Comparison of ENCODE assay signal across 14 cellular contexts in genomic region chr7:155798673-155799439, GRCh38. TPM values are rescaled to one million over a fixed set of nuclear protein-coding genes. Genes with fewer than 3 reads are reported as not detected.
DNase-seq lines count a peak whose midpoint lies in the region; ATAC-seq and TF ChIP-seq lines count a peak whose summit lies in the region.
"Had no signal": no experiment of that assay in that cellular context is flagged by ENCODE, and none has a peak within 500 bp of the region (broad histone marks: within the 10 kb centered on the region; RNA-seq: fewer than 3 reads in every experiment).

No MANE protein-coding gene starts in this region.

- H3K27me3 ChIP-seq in heart right ventricle: peaks cover 23 to 86% (median 83%) of the 10 kb centered on the region in 7 donors
- H3K27me3 ChIP-seq in upper lobe of right lung: peaks cover 54% of the 10 kb centered on the region

- H3K4me3 ChIP-seq in heart right ventricle: no peak overlapping the region
- no peak overlapping the region for H3K4me3 ChIP-seq in upper lobe of right lung
- H3K4me3 ChIP-seq: SJSA1, thoracic aorta had no signal

- intact Hi-C loops in left ventricle myocardium superior (cut with micrococcal nuclease): no loop called here
- intact Hi-C loops in heart right ventricle (cut with DNase I): loop anchor here in 8 of 10 donors (5.0 to 10.0 kb wide), 8 partner anchors 673 to 1476 kb away; no protein-coding TSS in a partner anchor
- intact Hi-C loops in upper lobe of right lung (cut with DNase I): no loop called here
- intact Hi-C loops in activated T-helper 1 cell treated with anti-CD3 and anti-CD28 coated beads, Interleukin-12 subunit alpha, Interleukin-12 subunit beta, Interleukin-2, Interleukin-4 antibody, amounts not matched to agents 30 ng/mL and 10 ng/mL and 1 ng/mL, durations not matched to agents 14 hours and 24 hours and 36 hours (cut with micrococcal nuclease): loop anchor here (5.0 kb wide), 1 partner anchor 1028 kb away; no protein-coding TSS in a partner anchor

- TF ChIP-seq CTCF in heart right ventricle (IDR thresholded peaks at IDR 0.05) (no peak), upper lobe of right lung (IDR thresholded peaks at IDR 0.05) (no peak)

- H3K27ac Mint-ChIP-seq in activated T-helper 1 cell treated with anti-CD3 and anti-CD28 coated beads, Interleukin-12 subunit alpha, Interleukin-12 subunit beta, Interleukin-2, Interleukin-4 antibody, amounts not matched to agents 30 ng/mL and 10 ng/mL and 1 ng/mL, durations not matched to agents 14 hours and 24 hours and 36 hours: no peak overlapping the region
- no peak overlapping the region for H3K27ac Mint-ChIP-seq in activated naive CD4-positive, alpha-beta T cell treated with anti-CD3 and anti-CD28 coated beads, Interleukin-2, amount 50 U/mL, for 72 hours
- no peak overlapping the region for H3K27ac Mint-ChIP-seq in stimulated activated naive CD8-positive, alpha-beta T cell treated with anti-CD3 and anti-CD28 coated beads, Interleukin-15, amount 100 ng/mL, for 72 hours
- H3K27ac Mint-ChIP-seq: activated naive CD4-positive, alpha-beta T cell treated with anti-CD3 and anti-CD28 coated beads for 36 hours had no signal

- H3K36me3 ChIP-seq in heart right ventricle (no peaks in the 10 kb centered on the region), upper lobe of right lung (no peaks in the 10 kb centered on the region)
- H3K36me3 ChIP-seq: SJSA1, thoracic aorta had no signal

- H3K4me3 Mint-ChIP-seq in activated T-helper 1 cell treated with anti-CD3 and anti-CD28 coated beads, Interleukin-12 subunit alpha, Interleukin-12 subunit beta, Interleukin-2, Interleukin-4 antibody, amounts not matched to agents 30 ng/mL and 10 ng/mL and 1 ng/mL, durations not matched to agents 14 hours and 24 hours and 36 hours: no peak overlapping the region
- no peak overlapping the region for H3K4me3 Mint-ChIP-seq in stimulated activated naive CD8-positive, alpha-beta T cell treated with anti-CD3 and anti-CD28 coated beads, Interleukin-15, amount 100 ng/mL, for 72 hours
- H3K4me3 Mint-ChIP-seq: activated naive CD4-positive, alpha-beta T cell treated with anti-CD3 and anti-CD28 coated beads for 36 hours had no signal

- peaks cover 9% of the 10 kb centered on the region for H3K4me1 Mint-ChIP-seq in activated T-helper 1 cell treated with anti-CD3 and anti-CD28 coated beads, Interleukin-12 subunit alpha, Interleukin-12 subunit beta, Interleukin-2, Interleukin-4 antibody, amounts not matched to agents 30 ng/mL and 10 ng/mL and 1 ng/mL, durations not matched to agents 14 hours and 24 hours and 36 hours (ENCODE audit: low read depth)
- H3K4me1 Mint-ChIP-seq in stimulated activated naive CD8-positive, alpha-beta T cell treated with anti-CD3 and anti-CD28 coated beads, Interleukin-15, amount 100 ng/mL, for 72 hours: peaks cover 14% of the 10 kb centered on the region

- no peaks in the 10 kb centered on the region for H3K9me3 Mint-ChIP-seq in activated T-helper 1 cell treated with anti-CD3 and anti-CD28 coated beads, Interleukin-12 subunit alpha, Interleukin-12 subunit beta, Interleukin-2, Interleukin-4 antibody, amounts not matched to agents 30 ng/mL and 10 ng/mL and 1 ng/mL, durations not matched to agents 14 hours and 24 hours and 36 hours
- H3K9me3 Mint-ChIP-seq in activated naive CD4-positive, alpha-beta T cell treated with anti-CD3 and anti-CD28 coated beads, Interleukin-2, amount 50 U/mL, for 72 hours: no peaks in the 10 kb centered on the region
- no peaks in the 10 kb centered on the region for H3K9me3 Mint-ChIP-seq in stimulated activated naive CD8-positive, alpha-beta T cell treated with anti-CD3 and anti-CD28 coated beads, Interleukin-15, amount 100 ng/mL, for 72 hours
- H3K9me3 Mint-ChIP-seq: activated naive CD4-positive, alpha-beta T cell treated with anti-CD3 and anti-CD28 coated beads for 36 hours had no signal

- DNase-seq in left ventricle myocardium superior (peak; percentile 3), heart right ventricle (no peak), NCI-H1105 (lab: John Stamatoyannopoulos, UW) (peak; percentile 62), UCSD-AML1 (lab: John Stamatoyannopoulos, UW; ENCODE audit: unreplicated experiment) (peak; percentile 14), upper lobe of right lung (peak; percentile 35)
- DNase-seq in activated T-helper 1 cell treated with anti-CD3 and anti-CD28 coated beads, Interleukin-12 subunit alpha, Interleukin-12 subunit beta, Interleukin-2, Interleukin-4 antibody, amounts not matched to agents 30 ng/mL and 10 ng/mL and 1 ng/mL, durations not matched to agents 14 hours and 24 hours and 36 hours (ENCODE audit: low spot score): no peak
- DNase-seq in activated naive CD4-positive, alpha-beta T cell treated with anti-CD3 and anti-CD28 coated beads, Interleukin-2, amount 50 U/mL, for 72 hours (ENCODE audit: low spot score in 2 of 2): no peak
- DNase-seq in stimulated activated naive CD8-positive, alpha-beta T cell treated with anti-CD3 and anti-CD28 coated beads, Interleukin-15, amount 100 ng/mL, for 72 hours: no peak
- DNase-seq: activated naive CD4-positive, alpha-beta T cell treated with anti-CD3 and anti-CD28 coated beads for 36 hours; GF-D8; NCI-H524 treated with DMSO at 0.1 percent for 48 hours had no signal

- no peaks in the 10 kb centered on the region for H3K9me3 ChIP-seq in heart right ventricle
- H3K9me3 ChIP-seq in upper lobe of right lung: no peaks in the 10 kb centered on the region
- H3K9me3 ChIP-seq: SJSA1, thoracic aorta had no signal

- H3K4me1 ChIP-seq in heart right ventricle (peaks cover 0 to 17% (median 11%) of the 10 kb centered on the region in 9 donors), upper lobe of right lung (peaks cover 5% of the 10 kb centered on the region)

- H3K27ac ChIP-seq in heart right ventricle (no peak overlapping the region), upper lobe of right lung (no peak overlapping the region)
- H3K27ac ChIP-seq: SJSA1, thoracic aorta had no signal

- H3K36me3 Mint-ChIP-seq in activated T-helper 1 cell treated with anti-CD3 and anti-CD28 coated beads, Interleukin-12 subunit alpha, Interleukin-12 subunit beta, Interleukin-2, Interleukin-4 antibody, amounts not matched to agents 30 ng/mL and 10 ng/mL and 1 ng/mL, durations not matched to agents 14 hours and 24 hours and 36 hours (ENCODE audit: low read depth): peaks cover 2% of the 10 kb centered on the region
- no peaks in the 10 kb centered on the region for H3K36me3 Mint-ChIP-seq in activated naive CD4-positive, alpha-beta T cell treated with anti-CD3 and anti-CD28 coated beads, Interleukin-2, amount 50 U/mL, for 72 hours

- H3K27me3 Mint-ChIP-seq in activated T-helper 1 cell treated with anti-CD3 and anti-CD28 coated beads, Interleukin-12 subunit alpha, Interleukin-12 subunit beta, Interleukin-2, Interleukin-4 antibody, amounts not matched to agents 30 ng/mL and 10 ng/mL and 1 ng/mL, durations not matched to agents 14 hours and 24 hours and 36 hours (ENCODE audit: insufficient read depth): peaks cover 44% of the 10 kb centered on the region
- peaks cover 56% of the 10 kb centered on the region for H3K27me3 Mint-ChIP-seq in stimulated activated naive CD8-positive, alpha-beta T cell treated with anti-CD3 and anti-CD28 coated beads, Interleukin-15, amount 100 ng/mL, for 72 hours

- WGBS in heart right ventricle, 2 donors: 72 to 75% methylated on average over 13 of the region's 13 CpGs

- ATAC-seq in left ventricle myocardium superior (no peak), heart right ventricle (no peak), upper lobe of right lung (no peak)
- no peak for ATAC-seq in activated naive CD4-positive, alpha-beta T cell treated with anti-CD3 and anti-CD28 coated beads, Interleukin-2, amount 50 U/mL, for 72 hours
- ATAC-seq in stimulated activated naive CD8-positive, alpha-beta T cell treated with anti-CD3 and anti-CD28 coated beads, Interleukin-15, amount 100 ng/mL, for 72 hours: no peak

RNA-seq across cellular contexts. Expression of gene SHH, which starts 13.4 kb away (rescaled TPM):
- total RNA-seq in left ventricle myocardium superior (not detected), heart right ventricle (not detected), upper lobe of right lung (10.1 TPM)
- not detected for polyA plus RNA-seq in heart right ventricle
- total RNA-seq in activated T-helper 1 cell treated with anti-CD3 and anti-CD28 coated beads, Interleukin-12 subunit alpha, Interleukin-12 subunit beta, Interleukin-2, Interleukin-4 antibody, amounts not matched to agents 30 ng/mL and 10 ng/mL and 1 ng/mL, durations not matched to agents 14 hours and 24 hours and 36 hours: not detected in 2 replicates
- not detected for total RNA-seq in activated naive CD4-positive, alpha-beta T cell treated with anti-CD3 and anti-CD28 coated beads, Interleukin-2, amount 50 U/mL, for 72 hours
- total RNA-seq: activated naive CD4-positive, alpha-beta T cell treated with anti-CD3 and anti-CD28 coated beads for 36 hours; SJSA1 had no signal
- polyA plus RNA-seq: BJ had no signal

Comparison
In these comparisons a context has a peak if more than half of its experiments do, and no peak if none do; other contexts are left out.
1. DNase-seq: peak in left ventricle myocardium superior (single experiment), NCI-H1105 (single experiment), UCSD-AML1 (single experiment) and upper lobe of right lung (single experiment); none in heart right ventricle (0 of 2), activated T-helper 1 cell treated with anti-CD3 and anti-CD28 coated beads, Interleukin-12 subunit alpha, Interleukin-12 subunit beta, Interleukin-2, Interleukin-4 antibody, amounts not matched to agents 30 ng/mL and 10 ng/mL and 1 ng/mL, durations not matched to agents 14 hours and 24 hours and 36 hours (single experiment), activated naive CD4-positive, alpha-beta T cell treated with anti-CD3 and anti-CD28 coated beads, Interleukin-2, amount 50 U/mL, for 72 hours (0 of 2) and stimulated activated naive CD8-positive, alpha-beta T cell treated with anti-CD3 and anti-CD28 coated beads, Interleukin-15, amount 100 ng/mL, for 72 hours (0 of 2).
2. intact Hi-C loops: an anchor here in heart right ventricle (5.0 to 10.0 kb wide) and activated T-helper 1 cell treated with anti-CD3 and anti-CD28 coated beads, Interleukin-12 subunit alpha, Interleukin-12 subunit beta, Interleukin-2, Interleukin-4 antibody, amounts not matched to agents 30 ng/mL and 10 ng/mL and 1 ng/mL, durations not matched to agents 14 hours and 24 hours and 36 hours (5.0 kb wide); none called in left ventricle myocardium superior and upper lobe of right lung.
3. RNA of gene SHH, which starts 13.4 kb away (total RNA-seq): 10.1 TPM in upper lobe of right lung (single experiment); not detected in activated naive CD4-positive, alpha-beta T cell treated with anti-CD3 and anti-CD28 coated beads, Interleukin-2, amount 50 U/mL, for 72 hours, not detected in activated T-helper 1 cell treated with anti-CD3 and anti-CD28 coated beads, Interleukin-12 subunit alpha, Interleukin-12 subunit beta, Interleukin-2, Interleukin-4 antibody, amounts not matched to agents 30 ng/mL and 10 ng/mL and 1 ng/mL, durations not matched to agents 14 hours and 24 hours and 36 hours, not detected in left ventricle myocardium superior (single experiment) and not detected in heart right ventricle; every median in the first group is over 10 times any median in the second.